In the genomic region with DNA sequence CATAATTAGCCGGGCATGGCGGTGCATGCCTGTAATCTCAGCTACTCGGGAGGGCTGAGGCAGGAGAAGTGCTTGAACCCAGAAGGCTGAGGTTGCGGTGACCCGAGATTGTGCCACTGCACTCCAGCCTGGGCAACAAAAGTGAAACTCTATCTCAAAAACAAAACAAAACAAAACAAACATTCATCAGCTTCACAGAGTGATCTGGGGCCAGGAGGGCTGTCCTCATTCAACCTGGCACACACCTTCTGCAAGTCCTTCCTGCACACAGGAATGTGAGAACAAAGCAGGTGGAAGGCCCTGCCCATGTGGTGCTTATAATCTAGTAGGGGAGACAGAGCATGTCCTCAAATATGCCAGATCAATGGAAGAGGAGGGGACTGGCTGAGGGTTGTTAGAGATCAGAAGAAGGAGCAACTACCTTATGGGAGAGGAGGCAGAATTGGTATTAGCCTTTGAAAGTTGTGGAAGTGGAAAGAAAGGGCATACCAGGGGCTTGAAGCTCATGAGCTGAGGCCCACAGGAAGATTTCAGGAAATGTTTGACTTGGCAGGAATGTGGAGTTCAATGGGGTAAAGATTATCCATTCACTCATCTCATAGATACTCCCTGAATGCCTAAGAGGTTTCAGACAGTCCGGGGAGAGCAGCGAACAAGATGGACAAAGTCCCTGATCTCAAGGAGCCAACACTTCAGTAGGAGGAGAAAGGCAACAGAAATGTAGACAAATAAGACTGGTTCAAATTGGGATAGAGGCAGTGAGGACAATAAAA, we compare ENCODE assay signal across 18 cellular contexts.
DNase-seq lines count a peak whose midpoint lies in the region; ATAC-seq and TF ChIP-seq lines count a peak whose summit lies in the region.
"Had no signal": no experiment of that assay in that cellular context is flagged by ENCODE, and none has a peak within 500 bp of the region (broad histone marks: within the 10 kb centered on the region; RNA-seq: fewer than 3 reads in every experiment).

No MANE protein-coding gene starts in this region.

- no peak overlapping the region for H3K4me3 ChIP-seq in epithelial cell of proximal tubule (ENCODE audit: low read depth, low read length)
- H3K4me3 ChIP-seq in right lobe of liver, result no peak overlapping the region
- no peak overlapping the region for H3K4me3 ChIP-seq in Peyer's patch
- H3K4me3 ChIP-seq: A549; BLaER1 treated with 17β-estradiol and CSF1 and Interleukin-3, amounts not matched to agents 10 nM and 100 nM; GM12878; HAP-1 had no signal

- H3K27me3 ChIP-seq in right lobe of liver, result no peaks in the 10 kb centered on the region
- H3K27me3 ChIP-seq in Peyer's patch, result no peaks in the 10 kb centered on the region
- H3K27me3 ChIP-seq: BLaER1 treated with 17β-estradiol and CSF1 and Interleukin-3, amounts not matched to agents 10 nM and 100 nM had no signal

- intact Hi-C loops in right lobe of liver (cut with DNase I), result no loop called here
- intact Hi-C loops in left ventricle myocardium superior (cut with micrococcal nuclease), result no loop called here

- ATAC-seq in right lobe of liver (peak; percentile 58 to 94 (median 80)), HG03460 (IDR thresholded peaks at IDR 0.05; ENCODE audit: unreplicated experiment) (no peak), left ventricle myocardium superior (no peak)
- ATAC-seq: A549; CD8-positive, alpha-beta T cell; GM12878 had no signal

- no peak overlapping the region for H3K27ac ChIP-seq in right lobe of liver
- no peak overlapping the region for H3K27ac ChIP-seq in Peyer's patch
- H3K27ac ChIP-seq: 22Rv1; A549; BLaER1 treated with 17β-estradiol and CSF1 and Interleukin-3, amounts not matched to agents 10 nM and 100 nM had no signal

- no peak for TF ChIP-seq CTCF in epithelial cell of proximal tubule (conservative IDR thresholded peaks at IDR 0.05; ENCODE audit: low read depth, low read length)
- no peak for TF ChIP-seq CTCF in right lobe of liver (IDR thresholded peaks at IDR 0.05)
- no peak for TF ChIP-seq CTCF in Peyer's patch (IDR thresholded peaks at IDR 0.05)

- H3K9me3 ChIP-seq in right lobe of liver (no peaks in the 10 kb centered on the region), Peyer's patch (no peaks in the 10 kb centered on the region)
- H3K9me3 ChIP-seq: A549, HAP-1 had no signal

- DNase-seq in ACHN (peak; percentile 41), epithelial cell of proximal tubule (ENCODE audit: low read depth) (peak; percentile 63), left kidney (ENCODE audit: low read depth, low spot score) (peak; percentile 34), right lobe of liver (peak in 1 of 3 donors; percentile 25), AG08396 (ENCODE audit: low spot score) (no peak), Peyer's patch (no peak), left ventricle myocardium superior (no peak)
- DNase-seq: CD8-positive, alpha-beta T cell; DMS 273 treated with DMSO at 0.1 percent for 48 hours; DMS53; DND-41; EL had no signal

- WGBS in right lobe of liver (ENCODE audit: insufficient coverage, low coverage, low lambda C conversion rate, missing lambda C conversion rate), result 64% methylated on average over 7 of the region's 7 CpGs

- TF ChIP-seq POLR2A in right lobe of liver (IDR thresholded peaks at IDR 0.05) (no peak), Peyer's patch (IDR thresholded peaks at IDR 0.05) (no peak)

- in situ Hi-C loops in ACHN (cut with HindIII; ENCODE audit: low pct_ligation_motif_present, low pct_unique_long_range_greater_than_20kb, low sequenced_read_pairs), result no loop called here

- no peaks in the 10 kb centered on the region for H3K36me3 ChIP-seq in right lobe of liver
- no peaks in the 10 kb centered on the region for H3K36me3 ChIP-seq in Peyer's patch
- H3K36me3 ChIP-seq: BLaER1 treated with 17β-estradiol and CSF1 and Interleukin-3, amounts not matched to agents 10 nM and 100 nM; HAP-1 had no signal

- H3K4me1 ChIP-seq in right lobe of liver (peaks cover 0 to 7% (median 0%) of the 10 kb centered on the region in 4 donors), Peyer's patch (no peaks in the 10 kb centered on the region)
- H3K4me1 ChIP-seq: A549 had no signal

Comparison
In these comparisons a context has a peak if more than half of its experiments do, and no peak if none do; other contexts are left out.
1. DNase-seq: peak in ACHN (single experiment), epithelial cell of proximal tubule (single experiment) and left kidney (single experiment); none in AG08396 (single experiment), Peyer's patch (0 of 3) and left ventricle myocardium superior (single experiment).
2. ATAC-seq: peak in right lobe of liver (4 of 4); none in HG03460 (single experiment) and left ventricle myocardium superior (single experiment).